9 cellular contexts compared by ENCODE assay signal in the genomic region with DNA sequence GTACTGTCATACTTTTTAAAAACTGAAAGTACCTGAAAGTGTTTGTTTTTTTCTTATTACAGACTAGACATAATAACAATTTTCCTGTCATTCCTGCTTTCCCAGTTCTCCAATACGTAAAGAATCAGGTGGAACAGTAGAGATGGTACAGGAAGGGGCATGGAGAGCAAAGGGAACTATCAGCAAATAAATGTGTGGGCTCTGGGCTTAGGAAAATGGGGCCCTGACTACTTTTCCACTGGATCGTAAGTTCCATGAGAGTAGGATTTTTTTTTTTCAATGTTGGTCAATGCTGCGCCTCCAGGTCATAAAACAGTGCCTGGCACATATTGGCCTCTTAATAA. TPM values are rescaled to one million over a fixed set of nuclear protein-coding genes. Genes with fewer than 3 reads are reported as not detected.
A peak's percentile ranks its signal among the peaks of the same experiment; 100 is the strongest.
DNase-seq lines count a peak whose midpoint lies in the region; ATAC-seq and TF ChIP-seq lines count a peak whose summit lies in the region.
"Had no signal": no experiment of that assay in that cellular context is flagged by ENCODE, and none has a peak within 500 bp of the region (broad histone marks: within the 10 kb centered on the region; RNA-seq: fewer than 3 reads in every experiment).

No MANE protein-coding gene starts in this region.

- H3K4me1 ChIP-seq in right atrium auricular region, result peaks cover 0 to 54% of the 10 kb centered on the region in 2 donors
- H3K4me1 ChIP-seq in mononuclear cell (ENCODE audit: insufficient read depth, low read length), result peaks cover 12% of the 10 kb centered on the region

- intact Hi-C loops in Right ventricle myocardium superior (cut with DNase I), result no loop called here

- DNase-seq in right atrium auricular region (ENCODE audit: low spot score), result no peak
- no peak for DNase-seq in Right ventricle myocardium superior
- DNase-seq in astrocyte of the spinal cord (ENCODE audit: low read depth, low spot score), result no peak
- no peak for DNase-seq in HPDE6-E6E7 (ENCODE audit: extremely low spot score)
- DNase-seq: stimulated activated CD4-positive, alpha-beta T cell treated with anti-CD3 and anti-CD28 coated beads, Interleukin-15, amount 100 ng/mL, for 24 hours had no signal

- peak overlapping the region; percentile 59 to 72 for H3K27ac ChIP-seq in right atrium auricular region

- H3K36me3 ChIP-seq in right atrium auricular region, result no peaks in the 10 kb centered on the region

- TF ChIP-seq CTCF in right atrium auricular region (IDR thresholded peaks at IDR 0.05) (no peak), astrocyte of the spinal cord (IDR thresholded peaks at IDR 0.05; ENCODE audit: low read depth, low read length) (no peak)

- H3K27me3 ChIP-seq in right atrium auricular region, result no peaks in the 10 kb centered on the region
- H3K27me3 ChIP-seq in mononuclear cell (ENCODE audit: insufficient read depth, low read length), result no peaks in the 10 kb centered on the region

- ATAC-seq in Right ventricle myocardium superior (ENCODE audit: poor library complexity) (no peak), HG02938 (IDR thresholded peaks at IDR 0.05; ENCODE audit: unreplicated experiment) (no peak), GM19467 (IDR thresholded peaks at IDR 0.05; ENCODE audit: unreplicated experiment) (no peak), GM21367 (IDR thresholded peaks at IDR 0.05; ENCODE audit: unreplicated experiment) (no peak)

- H3K9me3 ChIP-seq in right atrium auricular region, result no peaks in the 10 kb centered on the region
- H3K9me3 ChIP-seq in mononuclear cell (ENCODE audit: low read depth, low read length), result no peaks in the 10 kb centered on the region

- H3K4me3 ChIP-seq in right atrium auricular region (peak overlapping the region; percentile 35 to 48), astrocyte of the spinal cord (ENCODE audit: low read depth, low read length) (peak overlapping the region; percentile 24), mononuclear cell (ENCODE audit: low read length) (peak overlapping the region; percentile 50)

- in situ Hi-C loops in astrocyte of the spinal cord (cut with HindIII; ENCODE audit: low sequenced_read_pairs), result no loop called here

RNA-seq across cellular contexts. Expression of a gene that starts 15.2 kb away (rescaled TPM):
- total RNA-seq in right atrium auricular region, result 10 to 100 TPM in 1 of 2 donors, 1 to 10 TPM in 1; 8.0 to 12.2 TPM
- 3.8 TPM for total RNA-seq in Right ventricle myocardium superior
- total RNA-seq in mononuclear cell, result 53.3 TPM

RNA-seq across cellular contexts. Expression of a gene that starts 22.8 kb away (rescaled TPM):
- total RNA-seq in right atrium auricular region (1,000 to 10,000 TPM in 1 of 2 donors, 100 to 1,000 TPM in 1; 934 to 1,936 TPM), Right ventricle myocardium superior (74.5 TPM), mononuclear cell (1.8 TPM)

Comparison
In these comparisons a context has a peak if more than half of its experiments do, and no peak if none do; other contexts are left out.
1. RNA of a gene that starts 22.8 kb away (total RNA-seq): 934 to 1,936 TPM in right atrium auricular region and 74.5 TPM in Right ventricle myocardium superior (single experiment); 1.8 TPM in mononuclear cell (single experiment); every median in the first group is over 10 times any median in the second.
2. Peak in every context shown above with its lines, with median percentiles within 50 percentile points of each other: H3K4me3 ChIP-seq.